In the genomic region with DNA sequence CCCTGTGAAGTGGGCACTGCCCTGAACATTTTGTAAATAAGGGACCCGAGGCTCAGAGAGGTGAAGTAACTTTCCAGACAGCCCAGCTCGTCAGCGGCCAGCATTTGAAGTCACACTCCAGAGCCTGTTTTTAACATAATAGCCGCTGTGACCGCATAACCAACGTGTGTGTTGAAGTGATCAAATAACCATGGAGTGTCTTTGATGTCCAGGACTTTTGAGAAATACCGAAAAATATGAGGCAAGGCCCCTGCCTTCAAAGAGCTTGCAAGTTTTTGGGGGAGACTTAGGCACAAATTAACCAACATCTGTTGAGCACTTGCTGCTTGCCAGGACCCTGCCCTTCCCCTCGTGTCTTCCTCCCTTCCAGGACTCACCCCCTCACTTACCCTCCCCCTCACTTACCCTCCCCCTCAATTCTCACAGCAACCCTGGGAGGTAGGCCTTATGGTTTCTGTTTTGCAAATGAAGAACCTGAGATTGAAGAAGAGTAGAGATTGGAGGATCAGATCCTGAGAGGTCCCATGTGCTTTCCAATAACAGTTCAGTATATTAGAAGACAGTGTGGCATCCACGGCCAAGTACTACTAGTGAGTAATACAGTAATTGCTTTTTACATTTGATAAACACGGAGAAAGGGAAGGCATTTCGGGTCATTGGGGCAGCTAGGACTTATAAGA, we compare ENCODE assay signal across 8 cellular contexts. TPM values are rescaled to one million over a fixed set of nuclear protein-coding genes. Genes with fewer than 3 reads are reported as not detected.
DNase-seq lines count a peak whose midpoint lies in the region; ATAC-seq and TF ChIP-seq lines count a peak whose summit lies in the region.

No MANE protein-coding gene starts in this region.

- H3K79me2 ChIP-seq in SU-DHL-6 (ENCODE audit: insufficient read depth, low read length) = peaks cover 90% of the 10 kb centered on the region
- H3K79me2 ChIP-seq in smooth muscle cell (ENCODE audit: low read depth) = peaks cover 30% of the 10 kb centered on the region

- WGBS in smooth muscle cell (ENCODE audit: low lambda C conversion rate) = 6% methylated on average over 11 of the region's 11 CpGs

- H3F3A ChIP-seq in SU-DHL-6 (ENCODE audit: insufficient read depth) (0 out of 2 replicates have a peak, but pooled peaks cover 11% of the 10 kb centered on the region), smooth muscle cell (ENCODE audit: low read depth) (peaks cover 9% of the 10 kb centered on the region)

- peak overlapping the region; percentile 66 to 100 (median 94) for H3K4me3 Mint-ChIP-seq in IgD-negative memory B cell

- in situ Hi-C loops in astrocyte of the cerebellum (cut with HindIII; ENCODE audit: low sequenced_read_pairs) = no loop called here

- peaks cover 11% of the 10 kb centered on the region for H3K36me3 ChIP-seq in SU-DHL-6 (ENCODE audit: low read length)
- peaks cover 34% of the 10 kb centered on the region for H3K36me3 ChIP-seq in iPS-18a (ENCODE audit: control insufficient read depth, low read depth, low read length)
- H3K36me3 ChIP-seq in smooth muscle cell (ENCODE audit: low read depth) = peaks cover 7% of the 10 kb centered on the region

- peak; percentile 70 for DNase-seq in ELF-1 (ENCODE audit: low read depth, low spot score)
- peak; percentile 86 for DNase-seq in astrocyte of the cerebellum (ENCODE audit: low read depth)
- DNase-seq in smooth muscle cell (lab: John Stamatoyannopoulos, UW; ENCODE audit: unreplicated experiment) = no peak
- no peak for DNase-seq in posterior vena cava (ENCODE audit: low spot score)

- peak overlapping the region; percentile 32 to 97 (median 94) for H3K27ac Mint-ChIP-seq in IgD-negative memory B cell

- no peak for TF ChIP-seq CTCF in SU-DHL-6 (IDR thresholded peaks at IDR 0.05; ENCODE audit: insufficient read depth, low read length, poor library complexity, severe bottlenecking)
- no peak for TF ChIP-seq CTCF in astrocyte of the cerebellum (IDR thresholded peaks at IDR 0.05; ENCODE audit: low read depth, low read length, missing control alignments)
- no peak for TF ChIP-seq CTCF in smooth muscle cell (IDR thresholded peaks at IDR 0.05; ENCODE audit: borderline replicate concordance, insufficient read depth, poor library complexity, severe bottlenecking)

- no peaks in the 10 kb centered on the region for H3K9me2 ChIP-seq in SU-DHL-6 (replicated peaks; ENCODE audit: insufficient read depth, low read length)

- H3K27me3 Mint-ChIP-seq in IgD-negative memory B cell = no peaks in the 10 kb centered on the region

- peak; percentile 52 for ATAC-seq in GM21619 (IDR thresholded peaks at IDR 0.05; ENCODE audit: unreplicated experiment)

- peaks cover 28 to 39% (median 36%) of the 10 kb centered on the region in 3 donors for H3K4me1 Mint-ChIP-seq in IgD-negative memory B cell

- H3K9me3 Mint-ChIP-seq in IgD-negative memory B cell = no peaks in the 10 kb centered on the region

- H3K4me2 ChIP-seq in SU-DHL-6 (ENCODE audit: low read depth, low read length, poor library complexity, severe bottlenecking) = peak overlapping the region; percentile 99
- H3K4me2 ChIP-seq in smooth muscle cell = peak overlapping the region; percentile 93

- peaks cover 22% of the 10 kb centered on the region for H3K4me1 ChIP-seq in iPS-18a (ENCODE audit: control insufficient read depth, low read depth, low read length)
- peaks cover 26% of the 10 kb centered on the region for H3K4me1 ChIP-seq in smooth muscle cell (ENCODE audit: low read depth)

- H4K20me1 ChIP-seq in SU-DHL-6 (ENCODE audit: low read depth, low read length) (peaks cover 12% of the 10 kb centered on the region; the same call in 1 of the 2 replicates), smooth muscle cell (ENCODE audit: low read depth) (peaks cover 24% of the 10 kb centered on the region)

- H3K36me3 Mint-ChIP-seq in IgD-negative memory B cell = peaks cover 3% of the 10 kb centered on the region

- intact Hi-C loops in posterior vena cava (cut with DNase I) = loop anchor here in 1 of 2 donors (5.0 to 10.0 kb wide), 2 partner anchors 40 to 72 kb away; no protein-coding TSS in a partner anchor

- no peaks in the 10 kb centered on the region for H3K9me3 ChIP-seq in SU-DHL-6 (ENCODE audit: insufficient read depth, low read length)
- no peaks in the 10 kb centered on the region for H3K9me3 ChIP-seq in iPS-18a (ENCODE audit: control insufficient read depth, low read depth, low read length)
- H3K9me3 ChIP-seq in smooth muscle cell (replicated peaks; ENCODE audit: low read depth) = no peaks in the 10 kb centered on the region

- peak overlapping the region; percentile 54 for H2AFZ ChIP-seq in SU-DHL-6 (ENCODE audit: low read depth, low read length, severe bottlenecking)
- H2AFZ ChIP-seq in smooth muscle cell (ENCODE audit: low read depth) = peak overlapping the region; percentile 89

- H3K27ac ChIP-seq in SU-DHL-6 (ENCODE audit: low read depth, low read length) = peak overlapping the region; percentile 75
- H3K27ac ChIP-seq in iPS-18a (ENCODE audit: low read length) = no peak overlapping the region
- peak overlapping the region; percentile 78 for H3K27ac ChIP-seq in smooth muscle cell (ENCODE audit: low read depth)

- H3K27me3 ChIP-seq in SU-DHL-6 (ENCODE audit: low read length) = no peaks in the 10 kb centered on the region
- H3K27me3 ChIP-seq in iPS-18a (ENCODE audit: control insufficient read depth, insufficient read depth, low read length) = no peaks in the 10 kb centered on the region
- H3K27me3 ChIP-seq in smooth muscle cell (ENCODE audit: low read depth) = no peaks in the 10 kb centered on the region

- H3K9ac ChIP-seq in SU-DHL-6 (ENCODE audit: low read length) = peak overlapping the region; percentile 92
- peak overlapping the region; percentile 93 for H3K9ac ChIP-seq in iPS-18a (ENCODE audit: low read length)
- H3K9ac ChIP-seq in smooth muscle cell (ENCODE audit: low read depth) = peak overlapping the region; percentile 62

- H3K4me3 ChIP-seq in SU-DHL-6 (ENCODE audit: insufficient read depth, low read length, poor library complexity, severe bottlenecking) (peak overlapping the region; percentile 66), astrocyte of the cerebellum (ENCODE audit: low read depth, low read length) (peak overlapping the region; percentile 64), iPS-18a (ENCODE audit: low read length) (peak overlapping the region; percentile 86), smooth muscle cell (peak overlapping the region; percentile 75)

RNA-seq across cellular contexts. Expression of a gene that starts 1.3 kb away (rescaled TPM):
- polyA plus RNA-seq in IgD-negative memory B cell (7.5 TPM), smooth muscle cell (39.6 and 43.9 TPM in 2 replicates)
- total RNA-seq in smooth muscle cell (77.7 and 83.7 TPM in 2 replicates), posterior vena cava (10 to 100 TPM; 34.0 to 39.7 TPM)

Comparison
In these comparisons a context has a peak if more than half of its experiments do, and no peak if none do; other contexts are left out.
1. DNase-seq: peak in ELF-1 (single experiment) and astrocyte of the cerebellum (single experiment); none in smooth muscle cell (single experiment) and posterior vena cava (single experiment).
2. Peak in every context shown above with its lines, with median percentiles within 50 percentile points of each other: H3K4me3 ChIP-seq and H3K9ac ChIP-seq.